In genomic region chr14:69476824-69477223, GRCh38 we compare ENCODE assay signal across 10 cellular contexts. TPM values are rescaled to one million over a fixed set of nuclear protein-coding genes. Genes with fewer than 3 reads are reported as not detected.
A peak's percentile ranks its signal among the peaks of the same experiment; 100 is the strongest.
DNase-seq lines count a peak whose midpoint lies in the region; ATAC-seq, FAIRE-seq and TF ChIP-seq lines count a peak whose summit lies in the region.
"Not testable (repeated sequence)": the region's sequence is repeated elsewhere in the genome, so short reads cannot be mapped to it uniquely, and the experiment has no call there.
"Had no signal": no experiment of that assay in that cellular context is flagged by ENCODE, and none has a peak within 500 bp of the region (broad histone marks: within the 10 kb centered on the region; RNA-seq: fewer than 3 reads in every experiment).

No MANE protein-coding gene starts in this region.

- not testable (repeated sequence) for BruUV-seq in HepG2 (replicated peaks; lab: Mats Ljungman, UMichigan)

- not testable (repeated sequence) for H3K36me3 ChIP-seq in GM06990 (ENCODE audit: control insufficient read depth, insufficient read depth, low read length); HepG2 (replicated peaks in 1 of 2; ENCODE audit: control insufficient read depth in 1 of 2, insufficient read depth in 2 of 2, low read length in 2 of 2)

- POLR2A ChIA-PET in HepG2 (lab: Yijun Ruan, JAX): not testable (repeated sequence)

- not testable (repeated sequence) for H3K9me3 ChIP-seq in HepG2 (ENCODE audit: low read length)

- TF ChIP-seq POLR2A in HepG2 (IDR thresholded peaks at IDR 0.05; ENCODE audit: insufficient read depth in 1 of 2, low read depth in 2 of 2, low read length in 2 of 2): not testable (repeated sequence)

- ATAC-seq in HepG2: peak; percentile 50

- TF ChIP-seq RAD21 in HepG2 (CRISPR knock-in tag; IDR thresholded peaks at IDR 0.05): not testable (repeated sequence)

- not testable (repeated sequence) for TF ChIP-seq EP300 in HepG2 (IDR thresholded peaks at IDR 0.05; ENCODE audit: low read depth in 2 of 2, low read length in 2 of 2); HepG2 (CRISPR knock-in tag; IDR thresholded peaks at IDR 0.05; ENCODE audit: borderline replicate concordance)

- not testable (repeated sequence) for H4K20me1 ChIP-seq in HepG2 (ENCODE audit: insufficient read depth, low read length)

- H3K4me1 ChIP-seq in HepG2 (ENCODE audit: insufficient read depth, low read length): not testable (repeated sequence)

- not testable (repeated sequence) for H3K27me3 ChIP-seq in GM06990 (replicated peaks; ENCODE audit: control insufficient read depth, insufficient read depth, low read length); HepG2 (ENCODE audit: control insufficient read depth in 1 of 2, insufficient read depth in 2 of 2, low read length in 2 of 2)

- TF ChIP-seq CTCF in 22Rv1 (IDR thresholded peaks at IDR 0.05) (peak; percentile 43), GM06990 (IDR thresholded peaks at IDR 0.05; ENCODE audit: insufficient read depth, low read length, poor library complexity, severe bottlenecking) (peak; percentile 7), LNCaP clone FGC (IDR thresholded peaks at IDR 0.05; ENCODE audit: control insufficient read depth, extremely low read depth, insufficient read depth) (peak; percentile 55), HepG2 (CRISPR knock-in tag; IDR thresholded peaks at IDR 0.05) (peak; percentile 29)

- H3K4me2 ChIP-seq in HepG2 (ENCODE audit: low read depth, low read length): not testable (repeated sequence)

- WGBS in HepG2 (ENCODE audit: low lambda C conversion rate): 45% methylated on average over 4 of the region's 4 CpGs

- CTCF ChIA-PET in HepG2 (lab: Yijun Ruan, JAX; ENCODE audit: low intra/inter-chr PET ratio, low total read pairs): interaction anchor here (0.7 kb wide), 1 partner anchor 234 kb away, joined by 3 read pairs; no protein-coding TSS in a partner anchor

- not testable (repeated sequence) for H2AFZ ChIP-seq in HepG2 (ENCODE audit: low read length)

- not testable (repeated sequence) for H3K4me3 ChIP-seq in GM06990 (replicated peaks; ENCODE audit: low read depth, low read length); LNCaP clone FGC (ENCODE audit: low read depth, low read length); HepG2 (replicated peaks in 1 of 3; ENCODE audit: insufficient read depth in 1 of 3, low read depth in 2 of 3, low read length in 3 of 3)

- not testable (repeated sequence) for FAIRE-seq in HepG2 (lab: Jason Lieb, UNC)

- intact Hi-C loops in HepG2 (cut with micrococcal nuclease; ENCODE audit: unreplicated experiment): loop anchor here (5.0 kb wide), 1 partner anchor 235 kb away; no protein-coding TSS in a partner anchor
- intact Hi-C loops in posterior vena cava (cut with DNase I): not testable (repeated sequence)

- not testable (repeated sequence) for H3K27ac ChIP-seq in 22Rv1; HepG2 (ENCODE audit: extremely low read length, insufficient read depth, low read length)

- not testable (repeated sequence) for H3K9ac ChIP-seq in HepG2 (ENCODE audit: insufficient read depth, low read depth, low read length)

- DNase-seq in GM06990 (ENCODE audit: extremely low read depth, insufficient read length); LNCaP clone FGC (ENCODE audit: low read depth); HepG2 (ENCODE audit: low spot score): not testable (repeated sequence)
- DNase-seq in OCI-M1 (lab: John Stamatoyannopoulos, UW) (peak; percentile 1), SW480 (ENCODE audit: low spot score) (peak; percentile 38), dermis blood vessel endothelial cell (peak; percentile 16), posterior vena cava (ENCODE audit: low spot score) (peak; percentile 10)

- in situ Hi-C loops in HepG2 (cut with HindIII; ENCODE audit: extremely low pct_ligation_motif_present, low pct_unique_long_range_greater_than_20kb): not testable (repeated sequence)

- not testable (repeated sequence) for H3K79me2 ChIP-seq in HepG2 (ENCODE audit: insufficient read depth, low read length)

TF ChIP-seq in HepG2, 621 proteins besides CTCF, POLR2A, EP300 and RAD21:
- TF ChIP-seq, protein P1, sequence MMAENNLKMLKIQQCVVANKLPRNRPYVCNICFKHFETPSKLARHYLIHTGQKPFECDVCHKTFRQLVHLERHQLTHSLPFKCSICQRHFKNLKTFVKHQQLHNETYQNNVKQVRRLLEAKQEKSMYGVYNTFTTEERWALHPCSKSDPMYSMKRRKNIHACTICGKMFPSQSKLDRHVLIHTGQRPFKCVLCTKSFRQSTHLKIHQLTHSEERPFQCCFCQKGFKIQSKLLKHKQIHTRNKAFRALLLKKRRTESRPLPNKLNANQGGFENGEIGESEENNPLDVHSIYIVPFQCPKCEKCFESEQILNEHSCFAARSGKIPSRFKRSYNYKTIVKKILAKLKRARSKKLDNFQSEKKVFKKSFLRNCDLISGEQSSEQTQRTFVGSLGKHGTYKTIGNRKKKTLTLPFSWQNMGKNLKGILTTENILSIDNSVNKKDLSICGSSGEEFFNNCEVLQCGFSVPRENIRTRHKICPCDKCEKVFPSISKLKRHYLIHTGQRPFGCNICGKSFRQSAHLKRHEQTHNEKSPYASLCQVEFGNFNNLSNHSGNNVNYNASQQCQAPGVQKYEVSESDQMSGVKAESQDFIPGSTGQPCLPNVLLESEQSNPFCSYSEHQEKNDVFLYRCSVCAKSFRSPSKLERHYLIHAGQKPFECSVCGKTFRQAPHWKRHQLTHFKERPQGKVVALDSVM (CRISPR knock-in tag; IDR thresholded peaks at IDR 0.05): peak; percentile 19; the same call in 1 of the 2 replicates
TF ChIP-seq in HepG2: peak in this region for 1; not testable (repeated sequence) for 620.

RNA-seq across cellular contexts. Expression of gene PLEKHD1, which starts 7.7 kb away (rescaled TPM):
- under 0.01 TPM in 1 of 2 replicates, not detected in the other for total RNA-seq in dermis blood vessel endothelial cell
- not detected in 2 replicates for total RNA-seq in HepG2 (2016; rRNA removed; fragmentation: Illumina TruSeq; extraction: Trizol)
- not detected in 2 replicates for total RNA-seq in HepG2 (2016; cell fraction: cytosol; rRNA removed; fragmentation: Illumina TruSeq; extraction: Trizol; ENCODE audit: low read depth)
- total RNA-seq in HepG2 (2016; cell fraction: insoluble cytoplasmic fraction; rRNA removed; fragmentation: Illumina TruSeq; extraction: Trizol): not detected in 2 replicates
- not detected in 2 replicates for total RNA-seq in HepG2 (2016; cell fraction: membrane; rRNA removed; fragmentation: Illumina TruSeq; extraction: Trizol)
- not detected in 2 replicates for total RNA-seq in HepG2 (2016; cell fraction: nucleus; rRNA removed; fragmentation: Illumina TruSeq; extraction: Trizol)
- 0.01 and 0.03 TPM in 2 replicates for polyA plus RNA-seq in HepG2 (2011; rRNA removed)
- 0.01 TPM in 2 replicates for polyA plus RNA-seq in HepG2 (2011; cell fraction: cytosol; rRNA removed)
- 0.07 TPM in 1 of 2 replicates, not detected in the other for polyA plus RNA-seq in HepG2 (2011; cell fraction: nucleus; rRNA removed)
- polyA plus RNA-seq in HepG2 (2012): 0.03 TPM in 1 of 2 replicates, not detected in the other
- polyA plus RNA-seq in HepG2 (2016; cell fraction: cytosol; fragmentation: Illumina TruSeq; extraction: Trizol; ENCODE audit: low read depth): not detected in 2 replicates
- not detected in 2 replicates for polyA plus RNA-seq in HepG2 (2016; cell fraction: insoluble cytoplasmic fraction; fragmentation: Illumina TruSeq; extraction: Trizol; ENCODE audit: low read depth)
- polyA plus RNA-seq in HepG2 (2016; cell fraction: membrane; fragmentation: Illumina TruSeq; extraction: Trizol; ENCODE audit: low read depth): not detected in 2 replicates
- not detected in 2 replicates for polyA plus RNA-seq in HepG2 (2016; cell fraction: nucleus; fragmentation: Illumina TruSeq; extraction: Trizol; ENCODE audit: insufficient read depth, low read depth)
- polyA minus RNA-seq in HepG2 (2011; rRNA and poly(A)+ RNA removed; ENCODE audit: low replicate concordance): 0.05 TPM in 1 of 2 replicates, not detected in the other
- not detected in 2 replicates for polyA minus RNA-seq in HepG2 (2011; cell fraction: cytosol; rRNA and poly(A)+ RNA removed)
- 0.13 and 0.25 TPM in 2 replicates for polyA minus RNA-seq in HepG2 (2011; cell fraction: nucleus; rRNA and poly(A)+ RNA removed)
- total RNA-seq in posterior vena cava: under 1 TPM; 0.10 to 0.14 TPM
- total RNA-seq: GM23248, HT1080 had no signal
- polyA plus RNA-seq: GM23248 had no signal
